Comparison of ENCODE assay signal across 2 cellular contexts in the genomic region with DNA sequence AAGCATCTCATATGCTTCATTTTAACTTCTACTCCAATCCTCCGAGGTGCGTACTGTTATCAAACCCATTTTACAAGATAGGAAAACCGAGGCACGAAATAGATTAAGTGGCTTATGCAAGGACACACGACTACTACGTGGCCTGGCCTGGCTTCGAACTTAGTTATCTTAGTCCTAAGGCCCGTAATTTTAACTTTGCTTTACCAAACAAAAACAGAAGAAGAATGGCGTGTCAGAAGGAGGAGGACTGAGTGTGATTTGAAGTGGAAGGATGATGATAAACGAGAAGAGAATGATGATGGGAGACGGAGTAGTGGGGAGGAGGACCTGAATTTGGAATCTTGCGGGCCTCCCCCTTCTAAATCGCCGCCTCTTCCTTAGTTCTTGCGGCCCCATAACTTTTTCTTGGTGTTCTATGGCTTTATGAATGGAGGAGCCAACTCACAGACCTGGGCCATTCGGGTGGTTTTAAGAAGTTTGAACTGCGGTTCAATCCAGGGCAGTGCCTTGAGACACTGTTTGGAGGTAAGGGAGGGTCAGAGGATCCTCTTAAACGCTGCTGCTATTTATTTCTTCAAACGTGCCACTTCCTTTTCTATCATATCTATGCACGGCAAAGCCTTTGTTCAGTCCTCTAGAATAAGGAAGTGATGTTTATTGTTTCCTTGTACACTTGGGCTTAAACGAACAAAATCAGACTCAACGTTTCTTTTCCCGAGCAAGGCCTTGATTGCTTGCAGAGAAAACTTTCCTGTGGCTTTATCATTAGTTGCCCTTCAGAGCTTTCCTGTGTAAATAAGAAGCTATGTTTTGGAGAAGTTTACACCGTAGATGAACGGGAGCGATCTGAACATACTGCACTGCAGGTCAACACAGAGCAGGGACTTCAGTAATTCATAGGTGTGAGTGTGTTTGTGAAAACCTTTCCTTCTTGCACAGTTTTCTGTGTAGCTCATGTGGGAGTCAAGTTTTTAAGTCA.
TF ChIP-seq lines count a peak whose summit lies in the region.

No MANE protein-coding gene starts in this region.

TF ChIP-seq in HEK293, 187 proteins besides CTCF, POLR2A, EP300 and RAD21:
- TF ChIP-seq ZNF311 (tag by site-specific recombination; IDR thresholded peaks at IDR 0.05; ENCODE audit: borderline replicate concordance): no peak
- no peak for TF ChIP-seq MZF1 (tag by site-specific recombination; IDR thresholded peaks at IDR 0.05; ENCODE audit: borderline replicate concordance)
- TF ChIP-seq, protein P1, sequence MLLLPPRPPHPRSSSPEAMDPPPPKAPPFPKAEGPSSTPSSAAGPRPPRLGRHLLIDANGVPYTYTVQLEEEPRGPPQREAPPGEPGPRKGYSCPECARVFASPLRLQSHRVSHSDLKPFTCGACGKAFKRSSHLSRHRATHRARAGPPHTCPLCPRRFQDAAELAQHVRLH (tag by site-specific recombination; IDR thresholded peaks at IDR 0.05): peak; percentile 9; the same call in 1 of the 2 replicates
- no peak for TF ChIP-seq ZNF2 (tag by site-specific recombination; IDR thresholded peaks at IDR 0.05)
- TF ChIP-seq ZNF585B (tag by site-specific recombination; IDR thresholded peaks at IDR 0.05): no peak
- no peak for TF ChIP-seq MYNN (tag by site-specific recombination; IDR thresholded peaks at IDR 0.05; ENCODE audit: borderline replicate concordance)
- TF ChIP-seq ZNF610 (tag by site-specific recombination; IDR thresholded peaks at IDR 0.05; ENCODE audit: borderline replicate concordance): no peak
- no peak for TF ChIP-seq ZNF133 (tag by site-specific recombination; IDR thresholded peaks at IDR 0.05)
- TF ChIP-seq REPIN1 (tag by site-specific recombination; IDR thresholded peaks at IDR 0.05; ENCODE audit: low read depth): 0 out of 2 replicates have a peak, but pooled peaks have one; percentile 19
- no peak for TF ChIP-seq GLIS2 (tag by site-specific recombination; IDR thresholded peaks at IDR 0.05)
- TF ChIP-seq ZNF223 (tag by site-specific recombination; IDR thresholded peaks at IDR 0.05): no peak
- TF ChIP-seq ZNF792 (tag by site-specific recombination; IDR thresholded peaks at IDR 0.05): no peak
- TF ChIP-seq ZBTB1 (tag by site-specific recombination; IDR thresholded peaks at IDR 0.05): no peak
- no peak for TF ChIP-seq ZNF843 (tag by site-specific recombination; IDR thresholded peaks at IDR 0.05)
- no peak for TF ChIP-seq ZNF350 (tag by site-specific recombination; IDR thresholded peaks at IDR 0.05)
- no peak for TF ChIP-seq ZNF362 (tag by site-specific recombination; IDR thresholded peaks at IDR 0.05)
- TF ChIP-seq, protein P2, sequence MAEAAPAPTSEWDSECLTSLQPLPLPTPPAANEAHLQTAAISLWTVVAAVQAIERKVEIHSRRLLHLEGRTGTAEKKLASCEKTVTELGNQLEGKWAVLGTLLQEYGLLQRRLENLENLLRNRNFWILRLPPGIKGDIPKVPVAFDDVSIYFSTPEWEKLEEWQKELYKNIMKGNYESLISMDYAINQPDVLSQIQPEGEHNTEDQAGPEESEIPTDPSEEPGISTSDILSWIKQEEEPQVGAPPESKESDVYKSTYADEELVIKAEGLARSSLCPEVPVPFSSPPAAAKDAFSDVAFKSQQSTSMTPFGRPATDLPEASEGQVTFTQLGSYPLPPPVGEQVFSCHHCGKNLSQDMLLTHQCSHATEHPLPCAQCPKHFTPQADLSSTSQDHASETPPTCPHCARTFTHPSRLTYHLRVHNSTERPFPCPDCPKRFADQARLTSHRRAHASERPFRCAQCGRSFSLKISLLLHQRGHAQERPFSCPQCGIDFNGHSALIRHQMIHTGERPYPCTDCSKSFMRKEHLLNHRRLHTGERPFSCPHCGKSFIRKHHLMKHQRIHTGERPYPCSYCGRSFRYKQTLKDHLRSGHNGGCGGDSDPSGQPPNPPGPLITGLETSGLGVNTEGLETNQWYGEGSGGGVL (tag by site-specific recombination; IDR thresholded peaks at IDR 0.05): no peak
TF ChIP-seq in HEK293: peak in this region for 2.

TF ChIP-seq in endothelial cell of umbilical vein, 7 proteins besides CTCF, POLR2A, EP300 and RAD21:
- TF ChIP-seq MYC (IDR thresholded peaks at IDR 0.05; ENCODE audit: low read depth, low read length) (no peak), JUN (IDR thresholded peaks at IDR 0.05; ENCODE audit: borderline replicate concordance, insufficient read depth, insufficient read length, low read depth) (no peak)
